Comparison of ENCODE assay signal across 9 cellular contexts in genomic region chr15:31272558-31273257, GRCh38. TPM values are rescaled to one million over a fixed set of nuclear protein-coding genes. Genes with fewer than 3 reads are reported as not detected.
DNase-seq lines count a peak whose midpoint lies in the region; ATAC-seq and TF ChIP-seq lines count a peak whose summit lies in the region.
"Had no signal": no experiment of that assay in that cellular context is flagged by ENCODE, and none has a peak within 500 bp of the region (broad histone marks: within the 10 kb centered on the region; RNA-seq: fewer than 3 reads in every experiment).

No MANE protein-coding gene starts in this region.

- no peaks in the 10 kb centered on the region; the same call in 1 of the 2 replicates for H3K4me1 ChIP-seq in GM23338 (ENCODE audit: insufficient read depth)
- peaks cover 6% of the 10 kb centered on the region for H3K4me1 ChIP-seq in prostate gland (replicated peaks)
- peaks cover 12% of the 10 kb centered on the region for H3K4me1 ChIP-seq in MM.1S (ENCODE audit: low read length)

- no peaks in the 10 kb centered on the region for H3K9me3 ChIP-seq in prostate gland
- H3K9me3 ChIP-seq in MM.1S (replicated peaks; ENCODE audit: insufficient read depth, low read length), result no peaks in the 10 kb centered on the region

- TF ChIP-seq POLR2A in prostate gland (IDR thresholded peaks at IDR 0.05), result no peak

- H3K27me3 ChIP-seq in GM23338 (ENCODE audit: insufficient read depth), result no peaks in the 10 kb centered on the region
- no peaks in the 10 kb centered on the region for H3K27me3 ChIP-seq in prostate gland (replicated peaks; ENCODE audit: insufficient read depth)
- no peaks in the 10 kb centered on the region for H3K27me3 ChIP-seq in MM.1S (replicated peaks; ENCODE audit: insufficient read depth, low read length)

- DNase-seq in GM23338 (ENCODE audit: low spot score) (no peak), OCI-M1 (lab: John Stamatoyannopoulos, UW) (peak; percentile 11), globus pallidus (ENCODE audit: low spot score) (peak; percentile 47), prostate gland (ENCODE audit: low spot score) (peak; percentile 13), MM.1S (no peak), GF-D8 (lab: John Stamatoyannopoulos, UW) (no peak), AG08395 (ENCODE audit: low spot score) (no peak)
- DNase-seq: NCI-H2171 had no signal

- no peaks in the 10 kb centered on the region for H3K36me3 ChIP-seq in GM23338 (ENCODE audit: insufficient read depth)
- no peaks in the 10 kb centered on the region for H3K36me3 ChIP-seq in prostate gland
- no peaks in the 10 kb centered on the region for H3K36me3 ChIP-seq in MM.1S (replicated peaks; ENCODE audit: insufficient read depth, low read length)

- H3K4me3 Mint-ChIP-seq in GM23338, result no peak overlapping the region
- H3K4me3 Mint-ChIP-seq: T-helper 1 cell treated with Interleukin-12 subunit alpha and Interleukin-12 subunit beta and Interleukin-4 antibody, amounts not matched to agents 30 μg/mL and 1 μg/mL, for 36 hours had no signal

- H3K27ac ChIP-seq in GM23338 (ENCODE audit: low read depth) (no peak overlapping the region), prostate gland (no peak overlapping the region), MM.1S (ENCODE audit: low read length) (no peak overlapping the region)

- TF ChIP-seq CTCF in GM23338 (conservative IDR thresholded peaks at IDR 0.05; ENCODE audit: low read depth in 2 of 2) (no peak), prostate gland (IDR thresholded peaks at IDR 0.05) (no peak), MM.1S (IDR thresholded peaks at IDR 0.05; ENCODE audit: low read length) (no peak)

- peaks cover 12% of the 10 kb centered on the region for H3K4me1 Mint-ChIP-seq in GM23338

- H3K9me3 Mint-ChIP-seq in GM23338, result no peaks in the 10 kb centered on the region
- H3K9me3 Mint-ChIP-seq: T-helper 1 cell treated with Interleukin-12 subunit alpha and Interleukin-12 subunit beta and Interleukin-4 antibody, amounts not matched to agents 30 μg/mL and 1 μg/mL, for 36 hours had no signal

- no peaks in the 10 kb centered on the region for H3K36me3 Mint-ChIP-seq in GM23338 (ENCODE audit: low read depth)

- 74% methylated on average over 14 of the region's 14 CpGs for WGBS in prostate gland

- H4K20me1 ChIP-seq in GM23338 (replicated peaks; ENCODE audit: insufficient read depth) (no peaks in the 10 kb centered on the region), MM.1S (ENCODE audit: insufficient read depth, low read length) (no peaks in the 10 kb centered on the region)

- H3K4me2 ChIP-seq in GM23338, result no peak overlapping the region
- H3K4me2 ChIP-seq in MM.1S (ENCODE audit: low read depth, low read length), result no peak overlapping the region

- no peaks in the 10 kb centered on the region for H3K79me2 ChIP-seq in GM23338 (replicated peaks; ENCODE audit: insufficient read depth)
- no peaks in the 10 kb centered on the region for H3K79me2 ChIP-seq in MM.1S (ENCODE audit: low read length)

- no peak overlapping the region for H3K9ac ChIP-seq in MM.1S (ENCODE audit: low read length)

- H3K27ac Mint-ChIP-seq in GM23338, result no peak overlapping the region; the same call in 1 of the 2 replicates
- H3K27ac Mint-ChIP-seq: T-helper 1 cell treated with Interleukin-12 subunit alpha and Interleukin-12 subunit beta and Interleukin-4 antibody, amounts not matched to agents 30 μg/mL and 1 μg/mL, for 36 hours had no signal

- H3F3A ChIP-seq in GM23338 (replicated peaks; ENCODE audit: low read depth), result no peaks in the 10 kb centered on the region
- peaks cover 2% of the 10 kb centered on the region; the same call in 1 of the 2 replicates for H3F3A ChIP-seq in MM.1S (ENCODE audit: insufficient read depth, low read length)

- peak; percentile 34 for ATAC-seq in GM23338

- intact Hi-C loops in prostate gland (cut with DNase I), result no loop called here

- H3K9me2 ChIP-seq in GM23338 (ENCODE audit: insufficient read depth) (peaks cover 9% of the 10 kb centered on the region; the same call in 1 of the 2 replicates), MM.1S (replicated peaks; ENCODE audit: insufficient read depth, low read length) (no peaks in the 10 kb centered on the region)

- H3K27me3 Mint-ChIP-seq in GM23338 (ENCODE audit: insufficient read depth, low read depth, poor library complexity), result peaks cover 3% of the 10 kb centered on the region

- H2AFZ ChIP-seq in GM23338 (peak overlapping the region; percentile 69; the same call in 1 of the 2 replicates), MM.1S (ENCODE audit: low read length) (no peak overlapping the region)

- H3K4me3 ChIP-seq in GM23338, result no peak overlapping the region
- no peak overlapping the region for H3K4me3 ChIP-seq in prostate gland
- no peak overlapping the region for H3K4me3 ChIP-seq in MM.1S (ENCODE audit: low read length)

TF ChIP-seq in GM23338, 12 proteins besides CTCF, POLR2A, EP300 and RAD21 (continues in another document):
- TF ChIP-seq, protein P1, sequence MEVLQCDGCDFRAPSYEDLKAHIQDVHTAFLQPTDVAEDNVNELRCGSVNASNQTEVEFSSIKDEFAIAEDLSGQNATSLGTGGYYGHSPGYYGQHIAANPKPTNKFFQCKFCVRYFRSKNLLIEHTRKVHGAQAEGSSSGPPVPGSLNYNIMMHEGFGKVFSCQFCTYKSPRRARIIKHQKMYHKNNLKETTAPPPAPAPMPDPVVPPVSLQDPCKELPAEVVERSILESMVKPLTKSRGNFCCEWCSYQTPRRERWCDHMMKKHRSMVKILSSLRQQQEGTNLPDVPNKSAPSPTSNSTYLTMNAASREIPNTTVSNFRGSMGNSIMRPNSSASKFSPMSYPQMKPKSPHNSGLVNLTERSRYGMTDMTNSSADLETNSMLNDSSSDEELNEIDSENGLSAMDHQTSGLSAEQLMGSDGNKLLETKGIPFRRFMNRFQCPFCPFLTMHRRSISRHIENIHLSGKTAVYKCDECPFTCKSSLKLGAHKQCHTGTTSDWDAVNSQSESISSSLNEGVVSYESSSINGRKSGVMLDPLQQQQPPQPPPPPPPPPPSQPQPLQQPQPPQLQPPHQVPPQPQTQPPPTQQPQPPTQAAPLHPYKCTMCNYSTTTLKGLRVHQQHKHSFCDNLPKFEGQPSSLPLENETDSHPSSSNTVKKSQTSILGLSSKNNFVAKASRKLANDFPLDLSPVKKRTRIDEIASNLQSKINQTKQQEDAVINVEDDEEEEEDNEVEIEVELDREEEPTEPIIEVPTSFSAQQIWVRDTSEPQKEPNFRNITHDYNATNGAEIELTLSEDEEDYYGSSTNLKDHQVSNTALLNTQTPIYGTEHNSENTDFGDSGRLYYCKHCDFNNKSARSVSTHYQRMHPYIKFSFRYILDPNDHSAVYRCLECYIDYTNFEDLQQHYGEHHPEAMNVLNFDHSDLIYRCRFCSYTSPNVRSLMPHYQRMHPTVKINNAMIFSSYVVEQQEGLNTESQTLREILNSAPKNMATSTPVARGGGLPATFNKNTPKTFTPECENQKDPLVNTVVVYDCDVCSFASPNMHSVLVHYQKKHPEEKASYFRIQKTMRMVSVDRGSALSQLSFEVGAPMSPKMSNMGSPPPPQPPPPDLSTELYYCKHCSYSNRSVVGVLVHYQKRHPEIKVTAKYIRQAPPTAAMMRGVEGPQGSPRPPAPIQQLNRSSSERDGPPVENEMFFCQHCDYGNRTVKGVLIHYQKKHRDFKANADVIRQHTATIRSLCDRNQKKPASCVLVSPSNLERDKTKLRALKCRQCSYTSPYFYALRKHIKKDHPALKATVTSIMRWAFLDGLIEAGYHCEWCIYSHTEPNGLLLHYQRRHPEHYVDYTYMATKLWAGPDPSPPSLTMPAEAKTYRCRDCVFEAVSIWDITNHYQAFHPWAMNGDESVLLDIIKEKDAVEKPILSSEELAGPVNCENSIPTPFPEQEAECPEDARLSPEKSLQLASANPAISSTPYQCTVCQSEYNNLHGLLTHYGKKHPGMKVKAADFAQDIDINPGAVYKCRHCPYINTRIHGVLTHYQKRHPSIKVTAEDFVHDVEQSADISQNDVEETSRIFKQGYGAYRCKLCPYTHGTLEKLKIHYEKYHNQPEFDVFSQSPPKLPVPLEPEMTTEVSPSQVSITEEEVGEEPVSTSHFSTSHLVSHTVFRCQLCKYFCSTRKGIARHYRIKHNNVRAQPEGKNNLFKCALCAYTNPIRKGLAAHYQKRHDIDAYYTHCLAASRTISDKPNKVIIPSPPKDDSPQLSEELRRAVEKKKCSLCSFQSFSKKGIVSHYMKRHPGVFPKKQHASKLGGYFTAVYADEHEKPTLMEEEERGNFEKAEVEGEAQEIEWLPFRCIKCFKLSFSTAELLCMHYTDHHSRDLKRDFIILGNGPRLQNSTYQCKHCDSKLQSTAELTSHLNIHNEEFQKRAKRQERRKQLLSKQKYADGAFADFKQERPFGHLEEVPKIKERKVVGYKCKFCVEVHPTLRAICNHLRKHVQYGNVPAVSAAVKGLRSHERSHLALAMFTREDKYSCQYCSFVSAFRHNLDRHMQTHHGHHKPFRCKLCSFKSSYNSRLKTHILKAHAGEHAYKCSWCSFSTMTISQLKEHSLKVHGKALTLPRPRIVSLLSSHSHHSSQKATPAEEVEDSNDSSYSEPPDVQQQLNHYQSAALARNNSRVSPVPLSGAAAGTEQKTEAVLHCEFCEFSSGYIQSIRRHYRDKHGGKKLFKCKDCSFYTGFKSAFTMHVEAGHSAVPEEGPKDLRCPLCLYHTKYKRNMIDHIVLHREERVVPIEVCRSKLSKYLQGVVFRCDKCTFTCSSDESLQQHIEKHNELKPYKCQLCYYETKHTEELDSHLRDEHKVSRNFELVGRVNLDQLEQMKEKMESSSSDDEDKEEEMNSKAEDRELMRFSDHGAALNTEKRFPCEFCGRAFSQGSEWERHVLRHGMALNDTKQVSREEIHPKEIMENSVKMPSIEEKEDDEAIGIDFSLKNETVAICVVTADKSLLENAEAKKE (CRISPR knock-in tag; IDR thresholded peaks at IDR 0.05), result no peak

RNA-seq across cellular contexts. Expression of gene KLF13, which starts 53.9 kb away (rescaled TPM):
- total RNA-seq in GM23338 (2014; rRNA removed; shearing (Covaris generic)), result 21.5 and 23.5 TPM in 2 replicates
- polyA plus RNA-seq in GM23338 (2016; fragmentation: Nextera tagmentation; extraction: Ambion mirVana), result 28.6 and 35.7 TPM in 2 replicates
- total RNA-seq in prostate gland, result 10 to 100 TPM; 16.6 to 56.5 TPM

Comparison
In these comparisons a context has a peak if more than half of its experiments do, and no peak if none do; other contexts are left out.
1. DNase-seq: peak in OCI-M1 (single experiment), globus pallidus (single experiment) and prostate gland (single experiment); none in GM23338 (single experiment), MM.1S (single experiment), GF-D8 (single experiment) and AG08395 (single experiment).